ENCODE assay signal across 25 cellular contexts in genomic region chr9:119763260-119763659, GRCh38.
"Had no signal": no experiment of that assay in that cellular context is flagged by ENCODE, and none has a peak within 500 bp of the region (broad histone marks: within the 10 kb centered on the region; RNA-seq: fewer than 3 reads in every experiment).

No MANE protein-coding gene starts in this region.

- ATAC-seq: left colon; left lung; lower lobe of right lung; natural killer cell treated with Interleukin-12 subunit alpha and Interleukin-12 subunit beta and Interleukin-15 and Interleukin-18, amount 100 ng/mL, for 72 hours; right lobe of liver; stimulated activated memory B cell treated with anti-CD40 and anti-IgM and Interleukin-4, amounts not matched to agents 10 μg/mL and 1 μg/mL and 100 μg/mL, for 72 hours; stimulated activated naive CD8-positive, alpha-beta T cell treated with anti-CD3 and anti-CD28 coated beads, Interleukin-15, amount 100 ng/mL, for 72 hours; upper lobe of right lung had no signal

- H3K4me2 ChIP-seq: smooth muscle cell had no signal

- H3K36me3 ChIP-seq: left lung, lower lobe of right lung, ovary, right atrium auricular region, right lobe of liver, tibial artery, upper lobe of right lung had no signal

- DNase-seq: hypothalamus; immature natural killer cell; kidney; left colon; left lung; lower lobe of right lung; mammary epithelial cell; mesenchymal stem cell; naive B cell; ovary; right lobe of liver; stimulated activated CD4-positive, alpha-beta T cell treated with anti-CD3 and anti-CD28 coated beads, Interleukin-1b, Interleukin-23, amount 100 ng/mL, for 48 hours; stimulated activated CD4-positive, alpha-beta T cell treated with anti-CD3 and anti-CD28 coated beads, Interleukin-2, amount 100 ng/mL, for 48 hours; stimulated activated CD4-positive, alpha-beta T cell treated with anti-CD3 and anti-CD28 coated beads, Interleukin-4, amount 100 ng/mL, for 4 hours; stimulated activated CD8-positive, alpha-beta memory T cell treated with anti-CD3 and anti-CD28 coated beads, Interleukin-4, amount 100 ng/mL, for 48 hours; stimulated activated naive CD4-positive, alpha-beta T cell treated with Interleukin-2 at 50 U/mL for 16 hours; stimulated activated naive CD8-positive, alpha-beta T cell treated with anti-CD3 and anti-CD28 coated beads, Interleukin-15, amount 100 ng/mL, for 72 hours; substantia nigra; tibial artery; trophoblast cell; upper lobe of right lung had no signal

- H3K4me1 ChIP-seq: left lung, lower lobe of right lung, right atrium auricular region, right lobe of liver, tibial artery, upper lobe of right lung had no signal

- H3K9me3 ChIP-seq: left lung, lower lobe of right lung, ovary, right atrium auricular region, right lobe of liver, tibial artery, upper lobe of right lung had no signal

- H3K4me3 ChIP-seq: left lung, lower lobe of right lung, ovary, right atrium auricular region, right lobe of liver, smooth muscle cell, tibial artery, upper lobe of right lung had no signal

- H3K27ac ChIP-seq: left lung, lower lobe of right lung, ovary, right atrium auricular region, right lobe of liver, tibial artery, upper lobe of right lung had no signal

- H3K27me3 ChIP-seq: left lung, ovary, right atrium auricular region, right lobe of liver, tibial artery, upper lobe of right lung had no signal
